Comparison of ENCODE assay signal across 1 cellular context in the genomic region with DNA sequence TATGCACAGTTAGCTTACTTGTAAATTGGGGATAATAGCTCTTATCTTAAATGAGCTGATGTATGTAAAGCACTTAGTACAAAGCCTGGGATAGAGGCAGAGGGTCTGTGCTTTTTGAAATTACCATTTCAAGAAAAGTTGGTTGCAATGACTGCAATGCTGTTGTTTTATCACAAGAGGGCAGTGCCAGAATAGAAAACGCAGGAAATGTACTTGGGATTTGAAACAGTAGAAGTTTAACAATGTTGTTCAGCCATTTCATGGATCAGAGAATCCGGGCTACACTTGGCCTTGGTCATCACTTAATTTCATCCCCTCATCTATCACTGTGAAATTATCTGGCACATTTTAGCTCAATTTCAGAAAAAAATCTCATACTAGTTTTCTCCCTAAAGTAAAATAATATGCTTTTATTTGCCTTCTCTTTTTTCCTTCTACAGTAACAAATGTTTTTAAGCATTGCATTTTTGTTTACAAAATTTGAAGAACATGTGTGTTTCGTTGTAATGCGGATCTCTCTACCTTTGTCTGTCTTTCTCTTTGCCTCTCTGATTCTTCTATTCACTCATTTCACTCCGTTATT.
TF ChIP-seq lines count a peak whose summit lies in the region.

No MANE protein-coding gene starts in this region.

TF ChIP-seq in HepG2, 621 proteins besides CTCF, POLR2A, EP300 and RAD21 (continued from another document and continues in another):
- TF ChIP-seq, protein P1, sequence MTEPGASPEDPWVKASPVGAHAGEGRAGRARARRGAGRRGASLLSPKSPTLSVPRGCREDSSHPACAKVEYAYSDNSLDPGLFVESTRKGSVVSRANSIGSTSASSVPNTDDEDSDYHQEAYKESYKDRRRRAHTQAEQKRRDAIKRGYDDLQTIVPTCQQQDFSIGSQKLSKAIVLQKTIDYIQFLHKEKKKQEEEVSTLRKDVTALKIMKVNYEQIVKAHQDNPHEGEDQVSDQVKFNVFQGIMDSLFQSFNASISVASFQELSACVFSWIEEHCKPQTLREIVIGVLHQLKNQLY (CRISPR knock-in tag; IDR thresholded peaks at IDR 0.05), result no peak
- peak; percentile 15 for TF ChIP-seq TEAD3 (CRISPR knock-in tag; optimal IDR thresholded peaks at IDR 0.05; ENCODE audit: borderline replicate concordance)
- TF ChIP-seq, protein P2, sequence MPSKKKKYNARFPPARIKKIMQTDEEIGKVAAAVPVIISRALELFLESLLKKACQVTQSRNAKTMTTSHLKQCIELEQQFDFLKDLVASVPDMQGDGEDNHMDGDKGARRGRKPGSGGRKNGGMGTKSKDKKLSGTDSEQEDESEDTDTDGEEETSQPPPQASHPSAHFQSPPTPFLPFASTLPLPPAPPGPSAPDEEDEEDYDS (CRISPR knock-in tag; IDR thresholded peaks at IDR 0.05), result 0 out of 2 replicates have a peak, but pooled peaks have one; percentile 17
- TF ChIP-seq ZBTB21 (CRISPR knock-in tag; IDR thresholded peaks at IDR 0.05), result no peak
- TF ChIP-seq HCFC1 (IDR thresholded peaks at IDR 0.05; ENCODE audit: low read depth, low read length), result no peak
- no peak for TF ChIP-seq MXD4 (CRISPR knock-in tag; IDR thresholded peaks at IDR 0.05)
- no peak for TF ChIP-seq SMAD3 (CRISPR knock-in tag; IDR thresholded peaks at IDR 0.05)
- TF ChIP-seq, protein P3, sequence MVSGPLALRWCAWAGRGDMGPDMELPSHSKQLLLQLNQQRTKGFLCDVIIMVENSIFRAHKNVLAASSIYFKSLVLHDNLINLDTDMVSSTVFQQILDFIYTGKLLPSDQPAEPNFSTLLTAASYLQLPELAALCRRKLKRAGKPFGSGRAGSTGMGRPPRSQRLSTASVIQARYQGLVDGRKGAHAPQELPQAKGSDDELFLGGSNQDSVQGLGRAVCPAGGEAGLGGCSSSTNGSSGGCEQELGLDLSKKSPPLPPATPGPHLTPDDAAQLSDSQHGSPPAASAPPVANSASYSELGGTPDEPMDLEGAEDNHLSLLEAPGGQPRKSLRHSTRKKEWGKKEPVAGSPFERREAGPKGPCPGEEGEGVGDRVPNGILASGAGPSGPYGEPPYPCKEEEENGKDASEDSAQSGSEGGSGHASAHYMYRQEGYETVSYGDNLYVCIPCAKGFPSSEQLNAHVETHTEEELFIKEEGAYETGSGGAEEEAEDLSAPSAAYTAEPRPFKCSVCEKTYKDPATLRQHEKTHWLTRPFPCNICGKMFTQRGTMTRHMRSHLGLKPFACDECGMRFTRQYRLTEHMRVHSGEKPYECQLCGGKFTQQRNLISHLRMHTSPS (CRISPR knock-in tag; IDR thresholded peaks at IDR 0.05; ENCODE audit: low read depth), result no peak
- TF ChIP-seq SYNCRIP (IDR thresholded peaks at IDR 0.05; ENCODE audit: insufficient read depth, low read depth, low read length), result no peak
- TF ChIP-seq ZNF441 (CRISPR knock-in tag; IDR thresholded peaks at IDR 0.05; ENCODE audit: borderline replicate concordance), result no peak
- TF ChIP-seq ZNF720 (CRISPR knock-in tag; IDR thresholded peaks at IDR 0.05), result no peak
- no peak for TF ChIP-seq CREB1 (IDR thresholded peaks at IDR 0.05)
- peak; percentile 13; the same call in 1 of the 2 replicates for TF ChIP-seq CREB1 (CRISPR knock-in tag; IDR thresholded peaks at IDR 0.05)
- no peak for TF ChIP-seq KMT2B (CRISPR knock-in tag; IDR thresholded peaks at IDR 0.05)
- TF ChIP-seq E2F2 (CRISPR knock-in tag; IDR thresholded peaks at IDR 0.05; ENCODE audit: borderline replicate concordance), result no peak
- TF ChIP-seq NFE2 (CRISPR knock-in tag; IDR thresholded peaks at IDR 0.05), result no peak
- TF ChIP-seq ZSCAN9 (CRISPR knock-in tag; IDR thresholded peaks at IDR 0.05; ENCODE audit: borderline replicate concordance), result no peak
- TF ChIP-seq STAG1 (CRISPR knock-in tag; IDR thresholded peaks at IDR 0.05), result peak; percentile 92
- TF ChIP-seq ATF7 (IDR thresholded peaks at IDR 0.05), result no peak
- no peak for TF ChIP-seq ATF7 (CRISPR knock-in tag; IDR thresholded peaks at IDR 0.05)
- TF ChIP-seq ZNF101 (CRISPR knock-in tag; IDR thresholded peaks at IDR 0.05; ENCODE audit: borderline replicate concordance, low read depth), result no peak
- no peak for TF ChIP-seq ZNF549 (CRISPR knock-in tag; IDR thresholded peaks at IDR 0.05)
- no peak for TF ChIP-seq SKI (IDR thresholded peaks at IDR 0.05; ENCODE audit: partially characterized antibody)
- no peak for TF ChIP-seq RBAK (CRISPR knock-in tag; IDR thresholded peaks at IDR 0.05)
- TF ChIP-seq GTF2F1 (IDR thresholded peaks at IDR 0.05; ENCODE audit: low read length), result no peak
- TF ChIP-seq ZFY (CRISPR knock-in tag; IDR thresholded peaks at IDR 0.05), result no peak
- no peak for TF ChIP-seq ZFP36L2 (CRISPR knock-in tag; IDR thresholded peaks at IDR 0.05)
- TF ChIP-seq CEBPG (CRISPR knock-in tag; IDR thresholded peaks at IDR 0.05), result peak; percentile 34; the same call in 1 of the 2 replicates
- no peak for TF ChIP-seq IRF2 (CRISPR knock-in tag; IDR thresholded peaks at IDR 0.05)
- no peak for TF ChIP-seq GMEB1 (CRISPR knock-in tag; IDR thresholded peaks at IDR 0.05; ENCODE audit: borderline replicate concordance)
- TF ChIP-seq, protein P4, sequence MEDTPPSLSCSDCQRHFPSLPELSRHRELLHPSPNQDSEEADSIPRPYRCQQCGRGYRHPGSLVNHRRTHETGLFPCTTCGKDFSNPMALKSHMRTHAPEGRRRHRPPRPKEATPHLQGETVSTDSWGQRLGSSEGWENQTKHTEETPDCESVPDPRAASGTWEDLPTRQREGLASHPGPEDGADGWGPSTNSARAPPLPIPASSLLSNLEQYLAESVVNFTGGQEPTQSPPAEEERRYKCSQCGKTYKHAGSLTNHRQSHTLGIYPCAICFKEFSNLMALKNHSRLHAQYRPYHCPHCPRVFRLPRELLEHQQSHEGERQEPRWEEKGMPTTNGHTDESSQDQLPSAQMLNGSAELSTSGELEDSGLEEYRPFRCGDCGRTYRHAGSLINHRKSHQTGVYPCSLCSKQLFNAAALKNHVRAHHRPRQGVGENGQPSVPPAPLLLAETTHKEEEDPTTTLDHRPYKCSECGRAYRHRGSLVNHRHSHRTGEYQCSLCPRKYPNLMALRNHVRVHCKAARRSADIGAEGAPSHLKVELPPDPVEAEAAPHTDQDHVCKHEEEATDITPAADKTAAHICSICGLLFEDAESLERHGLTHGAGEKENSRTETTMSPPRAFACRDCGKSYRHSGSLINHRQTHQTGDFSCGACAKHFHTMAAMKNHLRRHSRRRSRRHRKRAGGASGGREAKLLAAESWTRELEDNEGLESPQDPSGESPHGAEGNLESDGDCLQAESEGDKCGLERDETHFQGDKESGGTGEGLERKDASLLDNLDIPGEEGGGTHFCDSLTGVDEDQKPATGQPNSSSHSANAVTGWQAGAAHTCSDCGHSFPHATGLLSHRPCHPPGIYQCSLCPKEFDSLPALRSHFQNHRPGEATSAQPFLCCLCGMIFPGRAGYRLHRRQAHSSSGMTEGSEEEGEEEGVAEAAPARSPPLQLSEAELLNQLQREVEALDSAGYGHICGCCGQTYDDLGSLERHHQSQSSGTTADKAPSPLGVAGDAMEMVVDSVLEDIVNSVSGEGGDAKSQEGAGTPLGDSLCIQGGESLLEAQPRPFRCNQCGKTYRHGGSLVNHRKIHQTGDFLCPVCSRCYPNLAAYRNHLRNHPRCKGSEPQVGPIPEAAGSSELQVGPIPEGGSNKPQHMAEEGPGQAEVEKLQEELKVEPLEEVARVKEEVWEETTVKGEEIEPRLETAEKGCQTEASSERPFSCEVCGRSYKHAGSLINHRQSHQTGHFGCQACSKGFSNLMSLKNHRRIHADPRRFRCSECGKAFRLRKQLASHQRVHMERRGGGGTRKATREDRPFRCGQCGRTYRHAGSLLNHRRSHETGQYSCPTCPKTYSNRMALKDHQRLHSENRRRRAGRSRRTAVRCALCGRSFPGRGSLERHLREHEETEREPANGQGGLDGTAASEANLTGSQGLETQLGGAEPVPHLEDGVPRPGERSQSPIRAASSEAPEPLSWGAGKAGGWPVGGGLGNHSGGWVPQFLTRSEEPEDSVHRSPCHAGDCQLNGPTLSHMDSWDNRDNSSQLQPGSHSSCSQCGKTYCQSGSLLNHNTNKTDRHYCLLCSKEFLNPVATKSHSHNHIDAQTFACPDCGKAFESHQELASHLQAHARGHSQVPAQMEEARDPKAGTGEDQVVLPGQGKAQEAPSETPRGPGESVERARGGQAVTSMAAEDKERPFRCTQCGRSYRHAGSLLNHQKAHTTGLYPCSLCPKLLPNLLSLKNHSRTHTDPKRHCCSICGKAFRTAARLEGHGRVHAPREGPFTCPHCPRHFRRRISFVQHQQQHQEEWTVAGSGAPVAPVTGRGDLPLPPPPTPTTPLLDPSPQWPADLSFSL (CRISPR knock-in tag; IDR thresholded peaks at IDR 0.05), result no peak
- no peak for TF ChIP-seq NFRKB (IDR thresholded peaks at IDR 0.05)
- no peak for TF ChIP-seq MEF2D (CRISPR knock-in tag; IDR thresholded peaks at IDR 0.05)
- no peak for TF ChIP-seq ZBTB20 (CRISPR knock-in tag; IDR thresholded peaks at IDR 0.05; ENCODE audit: borderline replicate concordance, low read depth)
- TF ChIP-seq CCAR2 (optimal IDR thresholded peaks at IDR 0.05; ENCODE audit: low read depth, low read length), result no peak
- TF ChIP-seq, protein P5, sequence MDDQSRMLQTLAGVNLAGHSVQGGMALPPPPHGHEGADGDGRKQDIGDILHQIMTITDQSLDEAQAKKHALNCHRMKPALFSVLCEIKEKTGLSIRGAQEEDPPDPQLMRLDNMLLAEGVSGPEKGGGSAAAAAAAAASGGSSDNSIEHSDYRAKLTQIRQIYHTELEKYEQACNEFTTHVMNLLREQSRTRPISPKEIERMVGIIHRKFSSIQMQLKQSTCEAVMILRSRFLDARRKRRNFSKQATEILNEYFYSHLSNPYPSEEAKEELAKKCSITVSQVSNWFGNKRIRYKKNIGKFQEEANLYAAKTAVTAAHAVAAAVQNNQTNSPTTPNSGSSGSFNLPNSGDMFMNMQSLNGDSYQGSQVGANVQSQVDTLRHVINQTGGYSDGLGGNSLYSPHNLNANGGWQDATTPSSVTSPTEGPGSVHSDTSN (CRISPR knock-in tag; IDR thresholded peaks at IDR 0.05; ENCODE audit: borderline replicate concordance), result no peak
- no peak for TF ChIP-seq SCMH1 (CRISPR knock-in tag; IDR thresholded peaks at IDR 0.05; ENCODE audit: borderline replicate concordance)
- TF ChIP-seq MAFF (IDR thresholded peaks at IDR 0.05; ENCODE audit: low read depth, low read length), result no peak
- no peak for TF ChIP-seq RFX3 (CRISPR knock-in tag; IDR thresholded peaks at IDR 0.05)
- TF ChIP-seq, protein P6, sequence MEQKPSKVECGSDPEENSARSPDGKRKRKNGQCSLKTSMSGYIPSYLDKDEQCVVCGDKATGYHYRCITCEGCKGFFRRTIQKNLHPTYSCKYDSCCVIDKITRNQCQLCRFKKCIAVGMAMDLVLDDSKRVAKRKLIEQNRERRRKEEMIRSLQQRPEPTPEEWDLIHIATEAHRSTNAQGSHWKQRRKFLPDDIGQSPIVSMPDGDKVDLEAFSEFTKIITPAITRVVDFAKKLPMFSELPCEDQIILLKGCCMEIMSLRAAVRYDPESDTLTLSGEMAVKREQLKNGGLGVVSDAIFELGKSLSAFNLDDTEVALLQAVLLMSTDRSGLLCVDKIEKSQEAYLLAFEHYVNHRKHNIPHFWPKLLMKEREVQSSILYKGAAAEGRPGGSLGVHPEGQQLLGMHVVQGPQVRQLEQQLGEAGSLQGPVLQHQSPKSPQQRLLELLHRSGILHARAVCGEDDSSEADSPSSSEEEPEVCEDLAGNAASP (CRISPR knock-in tag; IDR thresholded peaks at IDR 0.05; ENCODE audit: borderline replicate concordance), result peak; percentile 52; the same call in 1 of the 2 replicates
- TF ChIP-seq ZNF704 (CRISPR knock-in tag; IDR thresholded peaks at IDR 0.05; ENCODE audit: borderline replicate concordance), result no peak
- TF ChIP-seq IKZF4 (CRISPR knock-in tag; IDR thresholded peaks at IDR 0.05; ENCODE audit: borderline replicate concordance, low read depth, not compliant biosample characterization), result no peak
- 0 out of 2 replicates have a peak, but pooled peaks have one; percentile 29 for TF ChIP-seq KAT8 (CRISPR knock-in tag; IDR thresholded peaks at IDR 0.05)
- no peak for TF ChIP-seq ZNF30 (CRISPR knock-in tag; IDR thresholded peaks at IDR 0.05)
- no peak for TF ChIP-seq PRMT3 (CRISPR knock-in tag; IDR thresholded peaks at IDR 0.05; ENCODE audit: borderline replicate concordance, low read depth)
- TF ChIP-seq NKX3-1 (CRISPR knock-in tag; IDR thresholded peaks at IDR 0.05), result no peak
- TF ChIP-seq ZNF33A (CRISPR knock-in tag; IDR thresholded peaks at IDR 0.05; ENCODE audit: borderline replicate concordance), result no peak
- TF ChIP-seq ZNF567 (CRISPR knock-in tag; IDR thresholded peaks at IDR 0.05; ENCODE audit: borderline replicate concordance), result no peak
- TF ChIP-seq RAD51 (IDR thresholded peaks at IDR 0.05; ENCODE audit: borderline replicate concordance), result no peak
- TF ChIP-seq HDAC1 (CRISPR knock-in tag; IDR thresholded peaks at IDR 0.05), result no peak
